8 cellular contexts compared by ENCODE assay signal in genomic region chr3:129688310-129688895, GRCh38.
DNase-seq lines count a peak whose midpoint lies in the region; ATAC-seq and TF ChIP-seq lines count a peak whose summit lies in the region.

No MANE protein-coding gene starts in this region.

- peak overlapping the region; percentile 36 for H2AFZ ChIP-seq in osteoblast (ENCODE audit: low read length)

- H3K4me2 ChIP-seq in osteoblast (ENCODE audit: insufficient read depth, low read length): peak overlapping the region; percentile 79

- no peak overlapping the region for H3K9ac ChIP-seq in SK-N-MC (ENCODE audit: insufficient read length)

- ATAC-seq in HG02763 (IDR thresholded peaks at IDR 0.05; ENCODE audit: unreplicated experiment): no peak
- no peak for ATAC-seq in HG03159 (IDR thresholded peaks at IDR 0.05; ENCODE audit: unreplicated experiment)

- DNase-seq in EH (ENCODE audit: low read depth): peak; percentile 60
- DNase-seq in SK-N-MC (ENCODE audit: low read depth, low spot score): no peak
- peak; percentile 65 to 75 for DNase-seq in cardiac muscle cell (ENCODE audit: low read depth in 1 of 2, low spot score in 1 of 2)
- no peak for DNase-seq in osteoblast (ENCODE audit: insufficient read length, low spot score, missing footprints)
- no peak for DNase-seq in UCSD-AML1 (lab: John Stamatoyannopoulos, UW; ENCODE audit: unreplicated experiment)
- DNase-seq in CD1c-positive myeloid dendritic cell (ENCODE audit: extremely low spot score): no peak

- H3K36me3 ChIP-seq in SK-N-MC (ENCODE audit: insufficient read depth, low read length) (no peaks in the 10 kb centered on the region), cardiac muscle cell (no peaks in the 10 kb centered on the region), osteoblast (ENCODE audit: insufficient read depth, low read length) (no peaks in the 10 kb centered on the region)

- H3K27ac ChIP-seq in SK-N-MC (peak overlapping the region; percentile 27; the same call in 1 of the 2 replicates), cardiac muscle cell (peak overlapping the region; percentile 46), osteoblast (ENCODE audit: low read depth, low read length) (peak overlapping the region; percentile 50)

- H4K20me1 ChIP-seq in osteoblast (ENCODE audit: insufficient read depth, low read length): peaks cover 7% of the 10 kb centered on the region

- H3K4me1 ChIP-seq in cardiac muscle cell (ENCODE audit: low read depth) (peaks cover 20% of the 10 kb centered on the region), osteoblast (ENCODE audit: insufficient read depth, low read length) (peaks cover 11% of the 10 kb centered on the region)

- H3K9me3 ChIP-seq in SK-N-MC (ENCODE audit: low read depth, low read length) (no peaks in the 10 kb centered on the region), cardiac muscle cell (ENCODE audit: low read depth) (no peaks in the 10 kb centered on the region), osteoblast (ENCODE audit: low read depth, low read length) (no peaks in the 10 kb centered on the region)

- H3K79me2 ChIP-seq in osteoblast (ENCODE audit: insufficient read depth, low read length): peaks cover 9% of the 10 kb centered on the region

- H3K27me3 ChIP-seq in cardiac muscle cell (no peaks in the 10 kb centered on the region), osteoblast (ENCODE audit: insufficient read depth, low read length) (no peaks in the 10 kb centered on the region)

- TF ChIP-seq CTCF in cardiac muscle cell (IDR thresholded peaks at IDR 0.05; ENCODE audit: low read depth, low read length) (no peak), osteoblast (IDR thresholded peaks at IDR 0.05; ENCODE audit: extremely low read depth, low read depth, low read length) (no peak)

- H3K4me3 ChIP-seq in SK-N-MC: no peak overlapping the region
- peak overlapping the region; percentile 11 for H3K4me3 ChIP-seq in cardiac muscle cell
- peak overlapping the region; percentile 64 for H3K4me3 ChIP-seq in osteoblast (ENCODE audit: insufficient read depth, low read length)

Comparison
In these comparisons a context has a peak if more than half of its experiments do, and no peak if none do; other contexts are left out.
1. DNase-seq: peak in EH (single experiment) and cardiac muscle cell (2 of 2); none in SK-N-MC (single experiment), osteoblast (single experiment), UCSD-AML1 (single experiment) and CD1c-positive myeloid dendritic cell (single experiment).
2. Peak in every context shown above with its lines, with median percentiles within 50 percentile points of each other: H3K27ac ChIP-seq.